ENCODE assay signal across 22 cellular contexts in the genomic region with DNA sequence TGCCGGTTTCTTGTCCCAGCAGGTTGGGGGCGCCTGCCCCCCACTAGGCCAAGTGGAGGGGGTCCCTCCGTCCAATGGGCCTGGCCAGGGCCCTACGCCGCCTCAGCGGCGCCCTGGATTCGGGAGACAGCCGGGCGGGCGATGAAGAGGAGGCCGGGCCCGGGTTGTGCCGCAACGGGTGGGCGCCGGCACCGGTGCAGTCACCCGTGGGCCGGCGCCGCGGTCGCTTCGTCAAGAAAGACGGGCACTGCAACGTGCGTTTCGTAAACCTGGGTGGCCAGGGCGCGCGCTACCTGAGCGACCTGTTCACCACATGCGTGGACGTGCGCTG. TPM values are rescaled to one million over a fixed set of nuclear protein-coding genes. Genes with fewer than 3 reads are reported as not detected.
DNase-seq lines count a peak whose midpoint lies in the region; ATAC-seq and TF ChIP-seq lines count a peak whose summit lies in the region.
"Had no signal": no experiment of that assay in that cellular context is flagged by ENCODE, and none has a peak within 500 bp of the region (broad histone marks: within the 10 kb centered on the region; RNA-seq: fewer than 3 reads in every experiment).

No MANE protein-coding gene starts in this region.

- H3K9me3 ChIP-seq in lower lobe of right lung (no peaks in the 10 kb centered on the region), aorta (ENCODE audit: control insufficient read depth, low read length) (no peaks in the 10 kb centered on the region)
- H3K9me3 ChIP-seq: BE2C, SJCRH30 had no signal

- TF ChIP-seq CTCF in lower lobe of right lung (IDR thresholded peaks at IDR 0.05): no peak

- intact Hi-C loops in Right ventricle myocardium superior (cut with DNase I) (no loop called here), left cardiac atrium (cut with DNase I) (no loop called here), lower lobe of right lung (cut with DNase I) (no loop called here), aorta (cut with DNase I) (no loop called here)

- WGBS in aorta, 2 donors: 85 to 87% methylated on average over 33 to 36 of the region's 36 CpGs

- ATAC-seq in Right ventricle myocardium superior (ENCODE audit: poor library complexity) (no peak), left cardiac atrium (no peak), lower lobe of right lung (peak; percentile 19 to 29), aorta (ENCODE audit: low FRiP score) (peak; percentile 34), GM18870 (IDR thresholded peaks at IDR 0.05; ENCODE audit: unreplicated experiment) (no peak)

- H3K36me3 ChIP-seq in lower lobe of right lung (peaks cover 9% of the 10 kb centered on the region), aorta (ENCODE audit: control insufficient read depth in 1 of 2, insufficient read depth in 2 of 2, low read length in 1 of 2) (no peaks in the 10 kb centered on the region)

- H3K27ac ChIP-seq in lower lobe of right lung (no peak overlapping the region), aorta (ENCODE audit: low read depth in 1 of 2, low read length in 2 of 2) (no peak overlapping the region)
- H3K27ac ChIP-seq: SJCRH30 had no signal

- DNase-seq in Right ventricle myocardium superior (peak; percentile 45), left cardiac atrium (no peak), lower lobe of right lung (no peak), aorta (no peak), ureter (ENCODE audit: low spot score) (no peak)
- DNase-seq: ACHN; BE2C; CD8-positive, alpha-beta memory T cell; DMS 273 treated with DMSO at 0.1 percent for 48 hours; DMS79; EL; GDM1; KBM-7; NCI-H1105 treated with DMSO at 0.1 percent for 48 hours; NCI-H146; NCI-H2107; NCI-H524 treated with DMSO at 0.1 percent for 48 hours; NCI-H774; SJCRH30 had no signal

- H3K4me3 ChIP-seq in lower lobe of right lung: no peak overlapping the region
- H3K4me3 ChIP-seq in aorta (ENCODE audit: low read length in 2 of 2): no peak overlapping the region
- H3K4me3 ChIP-seq: SJCRH30 had no signal

- H3K27me3 ChIP-seq in lower lobe of right lung (ENCODE audit: low read depth) (no peaks in the 10 kb centered on the region), aorta (ENCODE audit: control insufficient read depth in 1 of 2, insufficient read depth in 2 of 2, low read length in 1 of 2) (no peaks in the 10 kb centered on the region)
- H3K27me3 ChIP-seq: BE2C, SJCRH30 had no signal

- H3K4me1 ChIP-seq in lower lobe of right lung (no peaks in the 10 kb centered on the region), aorta (ENCODE audit: control insufficient read depth in 1 of 2, insufficient read depth in 2 of 2, low read length in 2 of 2) (no peaks in the 10 kb centered on the region)
- H3K4me1 ChIP-seq: BE2C, SJCRH30 had no signal

RNA-seq across cellular contexts. Expression of gene KCNJ14, which starts 6.2 kb away (rescaled TPM):
- total RNA-seq in Right ventricle myocardium superior (0.24 TPM), left cardiac atrium (under 1 TPM; 0.27 to 0.60 TPM), lower lobe of right lung (0.71 TPM), aorta (1 to 10 TPM; 1.1 TPM), ureter (1.5 TPM)
- under 1 TPM in 1 of 2 donors, not detected in 1; 0.36 TPM for polyA plus RNA-seq in aorta

RNA-seq across cellular contexts. Expression of gene CYTH2, which starts 7.6 kb away (rescaled TPM):
- 29.8 TPM for total RNA-seq in Right ventricle myocardium superior
- total RNA-seq in left cardiac atrium: 10 to 100 TPM; 29.0 to 32.5 TPM
- 75.2 TPM for total RNA-seq in lower lobe of right lung
- total RNA-seq in aorta: 10 to 100 TPM; 56.8 to 61.2 TPM
- polyA plus RNA-seq in aorta: 10 to 100 TPM; 32.7 to 76.6 TPM
- total RNA-seq in ureter: 61.6 TPM

RNA-seq across cellular contexts. Expression of gene GRWD1, which starts 15.8 kb away (rescaled TPM):
- total RNA-seq in Right ventricle myocardium superior: 16.9 TPM
- total RNA-seq in left cardiac atrium: 10 to 100 TPM; 18.1 to 24.9 TPM
- total RNA-seq in lower lobe of right lung: 25.8 TPM
- total RNA-seq in aorta: 10 to 100 TPM; 21.4 to 25.8 TPM
- polyA plus RNA-seq in aorta: 1 to 10 TPM; 7.0 to 9.0 TPM
- total RNA-seq in ureter: 43.6 TPM

RNA-seq across cellular contexts. Expression of gene LMTK3, which starts 50.0 kb away (rescaled TPM):
- 0.70 TPM for total RNA-seq in Right ventricle myocardium superior
- total RNA-seq in left cardiac atrium: 1 to 10 TPM; 2.0 to 2.9 TPM
- total RNA-seq in lower lobe of right lung: 7.1 TPM
- total RNA-seq in aorta: 1 to 10 TPM in 1 of 2 donors, under 1 TPM in 1; 0.71 to 4.2 TPM
- 1 to 10 TPM in 1 of 2 donors, under 1 TPM in 1; 0.51 to 1.3 TPM for polyA plus RNA-seq in aorta
- total RNA-seq in ureter: 5.1 TPM
- total RNA-seq: H4, SJCRH30 had no signal
- polyA plus RNA-seq: CD14-positive monocyte; CD8-positive, alpha-beta memory T cell had no signal

Comparison
In these comparisons a context has a peak if more than half of its experiments do, and no peak if none do; other contexts are left out.
1. ATAC-seq: peak in lower lobe of right lung (2 of 2) and aorta (single experiment); none in Right ventricle myocardium superior (single experiment), left cardiac atrium (0 of 2) and GM18870 (single experiment).